ENCODE assay signal across 29 cellular contexts in the genomic region with DNA sequence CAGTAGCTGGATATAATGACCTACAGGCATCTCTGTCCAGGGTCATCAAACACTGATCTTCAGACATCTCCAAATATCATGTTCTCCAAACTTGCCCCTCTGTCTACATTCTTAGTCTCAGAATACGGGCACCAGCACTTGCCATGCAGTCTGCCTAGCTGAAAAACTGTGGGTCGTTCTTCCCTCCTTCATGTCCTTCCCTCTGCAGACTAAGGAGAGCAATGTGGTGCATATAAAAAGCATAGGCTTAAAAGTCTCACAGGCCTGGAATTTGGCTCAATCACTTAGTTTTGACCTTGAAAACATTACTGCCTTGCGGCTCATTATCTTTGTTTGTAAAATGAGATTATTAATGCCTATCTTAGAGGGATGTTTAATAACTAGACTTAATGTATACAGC.
"Had no signal": no experiment of that assay in that cellular context is flagged by ENCODE, and none has a peak within 500 bp of the region (broad histone marks: within the 10 kb centered on the region; RNA-seq: fewer than 3 reads in every experiment).

No MANE protein-coding gene starts in this region.

- H3K4me1 ChIP-seq: gastrocnemius medialis, neural progenitor cell, spleen, transverse colon had no signal

- H3K27ac Mint-ChIP-seq: activated naive CD8-positive, alpha-beta T cell; brain; endodermal cell; mesothelial cell of epicardium; naive thymus-derived CD8-positive, alpha-beta T cell; neural progenitor cell; T-helper 1 cell treated with Interleukin-12 subunit alpha and Interleukin-12 subunit beta and Interleukin-4 antibody, amounts not matched to agents 30 μg/mL and 1 μg/mL, for 36 hours had no signal

- DNase-seq: activated CD4-positive, alpha-beta T cell treated with anti-CD3 and anti-CD28 coated beads for 48 hours; activated CD4-positive, alpha-beta T cell treated with anti-CD3 and anti-CD28 coated beads, Interleukin-2, amount 50 U/mL, for 48 hours; activated CD8-positive, alpha-beta memory T cell treated with anti-CD3 and anti-CD28 coated beads for 24 hours; activated effector memory CD4-positive, alpha-beta T cell treated with Interleukin-2 at 50 U/mL for 16 hours; activated naive CD4-positive, alpha-beta T cell treated with Interleukin-2 at 50 U/mL for 16 hours; aorta; cortex of kidney; endodermal cell; gastrocnemius medialis; glutamatergic neuron; islet precursor cell; left ventricle myocardium superior; mammary epithelial cell; naive thymus-derived CD8-positive, alpha-beta T cell; posterior cingulate gyrus; right cardiac atrium; spleen; stimulated activated naive CD4-positive, alpha-beta T cell; SW 1271; T-helper 9 cell; transverse colon; WERI-Rb-1 had no signal

- H3K4me2 ChIP-seq: neural progenitor cell had no signal

- H3K4me1 Mint-ChIP-seq: brain, endodermal cell, mesothelial cell of epicardium, neural progenitor cell had no signal

- H3K27ac ChIP-seq: esophagus muscularis mucosa, gastrocnemius medialis, neural progenitor cell, spleen, transverse colon, WERI-Rb-1 had no signal

- H2AFZ ChIP-seq: neural progenitor cell had no signal

- H3K36me3 ChIP-seq: esophagus muscularis mucosa, gastrocnemius medialis, spleen, transverse colon, WERI-Rb-1 had no signal

- H3K9ac ChIP-seq: neural progenitor cell had no signal

- H3K36me3 Mint-ChIP-seq: activated naive CD8-positive, alpha-beta T cell; brain; mesothelial cell of epicardium; naive thymus-derived CD8-positive, alpha-beta T cell; neural progenitor cell had no signal

- H3K4me3 Mint-ChIP-seq: activated naive CD8-positive, alpha-beta T cell; brain; endodermal cell; mesothelial cell of epicardium; naive thymus-derived CD8-positive, alpha-beta T cell; neural progenitor cell; T-helper 1 cell treated with Interleukin-12 subunit alpha and Interleukin-12 subunit beta and Interleukin-4 antibody, amounts not matched to agents 30 μg/mL and 1 μg/mL, for 36 hours had no signal

- ATAC-seq: activated CD4-positive, CD25-positive, alpha-beta regulatory T cell treated with anti-CD3 and anti-CD28 coated beads, Interleukin-2, amount 50 U/mL, for 24 hours; gastrocnemius medialis; left ventricle myocardium superior; naive thymus-derived CD8-positive, alpha-beta T cell; right cardiac atrium had no signal

- H3K9me3 Mint-ChIP-seq: neural progenitor cell; T-helper 1 cell treated with Interleukin-12 subunit alpha and Interleukin-12 subunit beta and Interleukin-4 antibody, amounts not matched to agents 30 μg/mL and 1 μg/mL, for 36 hours had no signal

- H3K27me3 Mint-ChIP-seq: activated naive CD8-positive, alpha-beta T cell; brain had no signal

- H3K4me3 ChIP-seq: esophagus muscularis mucosa, gastrocnemius medialis, neural progenitor cell, spleen, transverse colon had no signal

- H3K9me3 ChIP-seq: esophagus muscularis mucosa, gastrocnemius medialis, transverse colon had no signal

- H3K27me3 ChIP-seq: esophagus muscularis mucosa, gastrocnemius medialis, neural progenitor cell, spleen, transverse colon had no signal
